10 cellular contexts compared by ENCODE assay signal in the genomic region with DNA sequence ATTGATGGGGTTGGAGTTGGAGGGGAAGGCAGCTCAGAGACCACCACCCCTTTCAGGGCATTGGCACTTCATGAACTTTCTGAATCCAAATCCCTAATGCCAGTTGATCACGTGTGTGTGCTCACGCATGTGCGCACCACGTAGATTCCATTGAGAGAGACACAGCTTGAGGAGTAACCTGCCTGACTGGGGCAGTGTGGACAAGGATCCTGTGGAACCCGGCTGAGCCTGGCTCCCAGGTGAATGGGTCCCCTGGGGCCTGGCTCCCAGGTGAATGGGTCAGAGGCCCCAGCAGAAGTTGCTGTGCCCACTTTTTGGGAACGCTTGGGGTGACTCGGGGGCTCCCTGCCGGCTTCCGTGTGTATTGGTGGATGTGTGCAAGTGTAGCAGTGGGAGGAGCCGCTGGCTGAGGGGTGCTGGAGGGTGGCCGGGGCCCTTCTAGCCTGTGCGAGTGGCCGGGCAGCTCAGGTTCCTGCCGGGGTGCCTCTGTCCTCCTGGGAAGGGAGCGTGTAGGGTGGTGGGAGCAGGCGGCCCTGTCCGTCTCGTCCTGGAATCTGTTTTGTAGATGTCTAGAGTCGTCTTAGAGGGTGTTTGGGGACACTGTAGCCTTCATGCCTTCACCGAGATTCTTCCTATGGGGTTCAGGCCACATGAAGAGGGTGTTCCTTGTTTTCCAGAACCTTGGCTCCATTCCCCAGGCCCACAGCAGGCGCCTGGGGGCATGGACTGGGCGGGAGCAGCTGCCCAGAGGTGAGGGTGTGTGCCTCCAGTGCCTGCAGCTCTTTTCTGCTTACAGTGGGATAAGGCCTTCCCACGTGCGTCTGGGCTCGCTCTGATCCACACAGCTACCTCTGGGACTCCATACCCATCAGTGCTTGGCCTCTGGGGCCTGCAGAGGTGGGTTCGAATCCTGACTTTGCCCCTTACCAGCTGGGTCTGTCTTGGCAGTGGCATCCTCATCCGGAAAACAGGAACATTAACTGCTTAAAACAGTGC. TPM values are rescaled to one million over a fixed set of nuclear protein-coding genes. Genes with fewer than 3 reads are reported as not detected.
DNase-seq lines count a peak whose midpoint lies in the region; ATAC-seq and TF ChIP-seq lines count a peak whose summit lies in the region.
"Had no signal": no experiment of that assay in that cellular context is flagged by ENCODE, and none has a peak within 500 bp of the region (broad histone marks: within the 10 kb centered on the region; RNA-seq: fewer than 3 reads in every experiment).

No MANE protein-coding gene starts in this region.

- no peak for TF ChIP-seq CTCF in lower lobe of right lung (IDR thresholded peaks at IDR 0.05)
- no peak for TF ChIP-seq CTCF in suprapubic skin (IDR thresholded peaks at IDR 0.05)

- no peak for TF ChIP-seq EP300 in suprapubic skin (IDR thresholded peaks at IDR 0.05)

- DNase-seq in T-helper 2 cell treated with Interferon-gamma antibody and Interleukin-4, amounts not matched to agents 5 μg/mL and 100 μg/mL, for 36 hours (ENCODE audit: low spot score): no peak
- DNase-seq in T-helper 2 cell (no peak), lower lobe of right lung (peak; percentile 39), suprapubic skin (ENCODE audit: low spot score in 2 of 2) (no peak), ACHN (no peak)
- DNase-seq in activated naive CD8-positive, alpha-beta T cell treated with anti-CD3 and anti-CD28 coated beads, Interleukin-2, amount 10 ng/mL, durations not matched to agents 7 days and 5 days: no peak
- DNase-seq: HCEC 1CT had no signal

- intact Hi-C loops in lower lobe of right lung (cut with DNase I): no loop called here

- H3K4me1 ChIP-seq in lower lobe of right lung (peaks cover 79% of the 10 kb centered on the region), suprapubic skin (peaks cover 73% of the 10 kb centered on the region)

- POLR2A ChIA-PET in activated naive CD8-positive, alpha-beta T cell treated with anti-CD3 and anti-CD28 coated beads, Interleukin-2, amount 10 ng/mL, durations not matched to agents 7 days and 5 days (lab: Charles Lee): interaction anchor here (1.4 to 5.3 kb wide), 2 partner anchors 39 to 225 kb away, joined by 3 to 78 read pairs; no protein-coding TSS in a partner anchor

- H3K36me3 ChIP-seq in lower lobe of right lung (peaks cover 27% of the 10 kb centered on the region), suprapubic skin (peaks cover 10% of the 10 kb centered on the region)

- H3K4me3 Mint-ChIP-seq in T-helper 2 cell treated with Interferon-gamma antibody and Interleukin-4, amounts not matched to agents 5 μg/mL and 100 μg/mL, for 36 hours: peak overlapping the region; percentile 89
- H3K4me3 Mint-ChIP-seq in activated naive CD8-positive, alpha-beta T cell treated with anti-CD3 and anti-CD28 coated beads, Interleukin-2, amount 10 ng/mL, durations not matched to agents 7 days and 5 days: peak overlapping the region; percentile 89

- peaks cover 69% of the 10 kb centered on the region for H3K36me3 Mint-ChIP-seq in T-helper 2 cell treated with Interferon-gamma antibody and Interleukin-4, amounts not matched to agents 5 μg/mL and 100 μg/mL, for 36 hours (ENCODE audit: low read depth)
- peaks cover 46% of the 10 kb centered on the region for H3K36me3 Mint-ChIP-seq in activated naive CD8-positive, alpha-beta T cell treated with anti-CD3 and anti-CD28 coated beads, Interleukin-2, amount 10 ng/mL, durations not matched to agents 7 days and 5 days

- H3K27me3 ChIP-seq in lower lobe of right lung (ENCODE audit: low read depth): no peaks in the 10 kb centered on the region
- no peaks in the 10 kb centered on the region for H3K27me3 ChIP-seq in suprapubic skin

- ATAC-seq in activated naive CD8-positive, alpha-beta T cell treated with anti-CD3 and anti-CD28 coated beads, Interleukin-2, amount 10 ng/mL, durations not matched to agents 7 days and 5 days (ENCODE audit: low read depth): no peak
- ATAC-seq in lower lobe of right lung (no peak), HG02798 (IDR thresholded peaks at IDR 0.05; ENCODE audit: poor library complexity, unreplicated experiment) (no peak), HG03520 (IDR thresholded peaks at IDR 0.05; ENCODE audit: unreplicated experiment) (no peak)
- ATAC-seq: A549 had no signal

- H3K27me3 Mint-ChIP-seq in T-helper 2 cell treated with Interferon-gamma antibody and Interleukin-4, amounts not matched to agents 5 μg/mL and 100 μg/mL, for 36 hours (ENCODE audit: low read depth): no peaks in the 10 kb centered on the region
- H3K27me3 Mint-ChIP-seq in activated naive CD8-positive, alpha-beta T cell treated with anti-CD3 and anti-CD28 coated beads, Interleukin-2, amount 10 ng/mL, durations not matched to agents 7 days and 5 days: no peaks in the 10 kb centered on the region

- H3K27ac ChIP-seq in lower lobe of right lung (peak overlapping the region; percentile 63), suprapubic skin (peak overlapping the region; percentile 16)
- H3K27ac ChIP-seq: A549 had no signal

- H3K4me1 Mint-ChIP-seq in T-helper 2 cell treated with Interferon-gamma antibody and Interleukin-4, amounts not matched to agents 5 μg/mL and 100 μg/mL, for 36 hours (ENCODE audit: low read depth): peaks cover 64% of the 10 kb centered on the region
- peaks cover 48% of the 10 kb centered on the region for H3K4me1 Mint-ChIP-seq in activated naive CD8-positive, alpha-beta T cell treated with anti-CD3 and anti-CD28 coated beads, Interleukin-2, amount 10 ng/mL, durations not matched to agents 7 days and 5 days

- H3K4me3 ChIP-seq in lower lobe of right lung: no peak overlapping the region
- no peak overlapping the region for H3K4me3 ChIP-seq in suprapubic skin
- H3K4me3 ChIP-seq: A549 had no signal

- no peaks in the 10 kb centered on the region for H3K9me3 Mint-ChIP-seq in T-helper 2 cell treated with Interferon-gamma antibody and Interleukin-4, amounts not matched to agents 5 μg/mL and 100 μg/mL, for 36 hours
- no peaks in the 10 kb centered on the region for H3K9me3 Mint-ChIP-seq in activated naive CD8-positive, alpha-beta T cell treated with anti-CD3 and anti-CD28 coated beads, Interleukin-2, amount 10 ng/mL, durations not matched to agents 7 days and 5 days

- WGBS in suprapubic skin: 80% methylated on average over 21 of the region's 27 CpGs

- no peaks in the 10 kb centered on the region for H3K9me3 ChIP-seq in lower lobe of right lung
- no peaks in the 10 kb centered on the region for H3K9me3 ChIP-seq in suprapubic skin
- H3K9me3 ChIP-seq: A549 had no signal

- peak overlapping the region; percentile 46 for H3K27ac Mint-ChIP-seq in T-helper 2 cell treated with Interferon-gamma antibody and Interleukin-4, amounts not matched to agents 5 μg/mL and 100 μg/mL, for 36 hours
- no peak overlapping the region for H3K27ac Mint-ChIP-seq in activated naive CD8-positive, alpha-beta T cell treated with anti-CD3 and anti-CD28 coated beads, Interleukin-2, amount 10 ng/mL, durations not matched to agents 7 days and 5 days

- no peak for TF ChIP-seq POLR2A in suprapubic skin (IDR thresholded peaks at IDR 0.05)

- in situ Hi-C loops in ACHN (cut with HindIII; ENCODE audit: low pct_ligation_motif_present, low pct_unique_long_range_greater_than_20kb, low sequenced_read_pairs): no loop called here

RNA-seq across cellular contexts. Expression of gene RBM38, which starts 3.2 kb away (rescaled TPM):
- 10 to 100 TPM; 60.9 to 62.8 TPM for total RNA-seq in activated naive CD8-positive, alpha-beta T cell treated with anti-CD3 and anti-CD28 coated beads, Interleukin-2, amount 10 ng/mL, durations not matched to agents 7 days and 5 days
- total RNA-seq in lower lobe of right lung (15.5 TPM), suprapubic skin (10 to 100 TPM in 3 of 4 donors, 1 to 10 TPM in 1; 8.7 to 16.7 (median 12.8) TPM)

RNA-seq across cellular contexts. Expression of gene RAE1, which starts 43.3 kb away (rescaled TPM):
- total RNA-seq in activated naive CD8-positive, alpha-beta T cell treated with anti-CD3 and anti-CD28 coated beads, Interleukin-2, amount 10 ng/mL, durations not matched to agents 7 days and 5 days: 10 to 100 TPM; 31.8 to 34.4 TPM
- total RNA-seq in lower lobe of right lung (20.6 TPM), suprapubic skin (10 to 100 TPM; 31.2 to 45.1 (median 37.2) TPM)
